Comparison of ENCODE assay signal across 1 cellular context in genomic region chr1:40873863-40874472, GRCh38.
TF ChIP-seq lines count a peak whose summit lies in the region.

No MANE protein-coding gene starts in this region.

TF ChIP-seq in HCT116, 20 proteins besides CTCF, POLR2A, EP300 and RAD21:
- TF ChIP-seq ELF1 (IDR thresholded peaks at IDR 0.05; ENCODE audit: borderline replicate concordance, low read depth) = no peak
- TF ChIP-seq REST (IDR thresholded peaks at IDR 0.05; ENCODE audit: low read depth) = no peak
- TF ChIP-seq CBX3 (IDR thresholded peaks at IDR 0.05; ENCODE audit: low read depth) = no peak
- no peak for TF ChIP-seq POLR2AphosphoS5 (IDR thresholded peaks at IDR 0.05; ENCODE audit: low read depth, low read length)
- no peak for TF ChIP-seq YY1 (IDR thresholded peaks at IDR 0.05; ENCODE audit: extremely low read depth, insufficient replicate concordance, low read depth, low read length)
- no peak for TF ChIP-seq EZH2 (IDR thresholded peaks at IDR 0.05)
- no peak for TF ChIP-seq EGR1 (IDR thresholded peaks at IDR 0.05; ENCODE audit: low read depth)
- no peak for TF ChIP-seq MAX (IDR thresholded peaks at IDR 0.05)
- TF ChIP-seq ZFX (IDR thresholded peaks at IDR 0.05) = no peak
- TF ChIP-seq TCF7L2 (IDR thresholded peaks at IDR 0.05; ENCODE audit: borderline replicate concordance, extremely low read depth, insufficient read depth, insufficient read length) = no peak
- no peak for TF ChIP-seq FOSL1 (IDR thresholded peaks at IDR 0.05; ENCODE audit: low read depth)
- no peak for TF ChIP-seq ATF3 (IDR thresholded peaks at IDR 0.05)
- no peak for TF ChIP-seq ZBTB33 (IDR thresholded peaks at IDR 0.05; ENCODE audit: extremely low read depth, insufficient replicate concordance, low read length)
TF ChIP-seq in HCT116: peak in this region for 0.
